ENCODE assay signal across 1 cellular context in genomic region chr6:42929928-42930360, GRCh38.
TF ChIP-seq lines count a peak whose summit lies in the region.

No MANE protein-coding gene starts in this region.

TF ChIP-seq in GM12878, 131 proteins besides CTCF, POLR2A, EP300 and RAD21 (continued from another document and continues in another):
- TF ChIP-seq CEBPZ (IDR thresholded peaks at IDR 0.05; ENCODE audit: low read depth, low read length): no peak
- TF ChIP-seq MEF2B (IDR thresholded peaks at IDR 0.05; ENCODE audit: partially characterized antibody, poor library complexity, severe bottlenecking): peak; percentile 77
- TF ChIP-seq, protein P1, sequence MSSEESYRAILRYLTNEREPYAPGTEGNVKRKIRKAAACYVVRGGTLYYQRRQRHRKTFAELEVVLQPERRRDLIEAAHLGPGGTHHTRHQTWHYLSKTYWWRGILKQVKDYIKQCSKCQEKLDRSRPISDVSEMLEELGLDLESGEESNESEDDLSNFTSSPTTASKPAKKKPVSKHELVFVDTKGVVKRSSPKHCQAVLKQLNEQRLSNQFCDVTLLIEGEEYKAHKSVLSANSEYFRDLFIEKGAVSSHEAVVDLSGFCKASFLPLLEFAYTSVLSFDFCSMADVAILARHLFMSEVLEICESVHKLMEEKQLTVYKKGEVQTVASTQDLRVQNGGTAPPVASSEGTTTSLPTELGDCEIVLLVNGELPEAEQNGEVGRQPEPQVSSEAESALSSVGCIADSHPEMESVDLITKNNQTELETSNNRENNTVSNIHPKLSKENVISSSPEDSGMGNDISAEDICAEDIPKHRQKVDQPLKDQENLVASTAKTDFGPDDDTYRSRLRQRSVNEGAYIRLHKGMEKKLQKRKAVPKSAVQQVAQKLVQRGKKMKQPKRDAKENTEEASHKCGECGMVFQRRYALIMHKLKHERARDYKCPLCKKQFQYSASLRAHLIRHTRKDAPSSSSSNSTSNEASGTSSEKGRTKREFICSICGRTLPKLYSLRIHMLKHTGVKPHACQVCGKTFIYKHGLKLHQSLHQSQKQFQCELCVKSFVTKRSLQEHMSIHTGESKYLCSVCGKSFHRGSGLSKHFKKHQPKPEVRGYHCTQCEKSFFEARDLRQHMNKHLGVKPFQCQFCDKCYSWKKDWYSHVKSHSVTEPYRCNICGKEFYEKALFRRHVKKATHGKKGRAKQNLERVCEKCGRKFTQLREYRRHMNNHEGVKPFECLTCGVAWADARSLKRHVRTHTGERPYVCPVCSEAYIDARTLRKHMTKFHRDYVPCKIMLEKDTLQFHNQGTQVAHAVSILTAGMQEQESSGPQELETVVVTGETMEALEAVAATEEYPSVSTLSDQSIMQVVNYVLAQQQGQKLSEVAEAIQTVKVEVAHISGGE (CRISPR knock-in tag; IDR thresholded peaks at IDR 0.05): no peak
- no peak for TF ChIP-seq ZNF207 (IDR thresholded peaks at IDR 0.05; ENCODE audit: borderline replicate concordance)
- peak; percentile 60; the same call in 1 of the 2 replicates for TF ChIP-seq TCF7 (IDR thresholded peaks at IDR 0.05; ENCODE audit: borderline replicate concordance)
- no peak for TF ChIP-seq SMC3 (IDR thresholded peaks at IDR 0.05; ENCODE audit: borderline replicate concordance, low read length)
- TF ChIP-seq SIX5 (IDR thresholded peaks at IDR 0.05; ENCODE audit: low read depth, low read length, severe bottlenecking): no peak
- peak; percentile 62; the same call in 1 of the 2 replicates for TF ChIP-seq ZNF217 (IDR thresholded peaks at IDR 0.05)
- no peak for TF ChIP-seq CEBPB (IDR thresholded peaks at IDR 0.05; ENCODE audit: borderline replicate concordance in 1 of 2, low read depth in 2 of 2, low read length in 2 of 2)
- TF ChIP-seq BMI1 (IDR thresholded peaks at IDR 0.05; ENCODE audit: borderline replicate concordance): peak; percentile 73; the same call in 1 of the 2 replicates
- TF ChIP-seq, protein P2, sequence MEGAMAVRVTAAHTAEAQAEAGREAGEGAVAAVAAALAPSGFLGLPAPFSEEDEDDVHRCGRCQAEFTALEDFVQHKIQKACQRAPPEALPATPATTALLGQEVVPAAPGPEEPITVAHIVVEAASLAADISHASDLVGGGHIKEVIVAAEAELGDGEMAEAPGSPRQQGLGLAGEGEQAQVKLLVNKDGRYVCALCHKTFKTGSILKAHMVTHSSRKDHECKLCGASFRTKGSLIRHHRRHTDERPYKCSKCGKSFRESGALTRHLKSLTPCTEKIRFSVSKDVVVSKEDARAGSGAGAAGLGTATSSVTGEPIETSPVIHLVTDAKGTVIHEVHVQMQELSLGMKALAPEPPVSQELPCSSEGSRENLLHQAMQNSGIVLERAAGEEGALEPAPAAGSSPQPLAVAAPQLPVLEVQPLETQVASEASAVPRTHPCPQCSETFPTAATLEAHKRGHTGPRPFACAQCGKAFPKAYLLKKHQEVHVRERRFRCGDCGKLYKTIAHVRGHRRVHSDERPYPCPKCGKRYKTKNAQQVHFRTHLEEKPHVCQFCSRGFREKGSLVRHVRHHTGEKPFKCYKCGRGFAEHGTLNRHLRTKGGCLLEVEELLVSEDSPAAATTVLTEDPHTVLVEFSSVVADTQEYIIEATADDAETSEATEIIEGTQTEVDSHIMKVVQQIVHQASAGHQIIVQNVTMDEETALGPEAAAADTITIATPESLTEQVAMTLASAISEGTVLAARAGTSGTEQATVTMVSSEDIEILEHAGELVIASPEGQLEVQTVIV (IDR thresholded peaks at IDR 0.05; ENCODE audit: borderline replicate concordance, partially characterized antibody): no peak
- no peak for TF ChIP-seq ZNF274 (IDR thresholded peaks at IDR 0.05; ENCODE audit: insufficient read depth, insufficient read length)
- TF ChIP-seq EGR1 (IDR thresholded peaks at IDR 0.05; ENCODE audit: borderline replicate concordance in 1 of 2, low read depth in 2 of 2, low read length in 2 of 2): peak in 1 of 2 experiments; percentile 81; a peak in 1 of 3 replicates
- TF ChIP-seq CBX5 (IDR thresholded peaks at IDR 0.05; ENCODE audit: low read depth): peak; percentile 51; the same call in 1 of the 2 replicates
- TF ChIP-seq LARP7 (IDR thresholded peaks at IDR 0.05): no peak
- TF ChIP-seq NR2C2 (IDR thresholded peaks at IDR 0.05; ENCODE audit: borderline replicate concordance, control insufficient read depth, insufficient read length, low read depth): no peak
- peak; percentile 91 for TF ChIP-seq MTA2 (IDR thresholded peaks at IDR 0.05; ENCODE audit: low read depth)
- TF ChIP-seq, protein P3, sequence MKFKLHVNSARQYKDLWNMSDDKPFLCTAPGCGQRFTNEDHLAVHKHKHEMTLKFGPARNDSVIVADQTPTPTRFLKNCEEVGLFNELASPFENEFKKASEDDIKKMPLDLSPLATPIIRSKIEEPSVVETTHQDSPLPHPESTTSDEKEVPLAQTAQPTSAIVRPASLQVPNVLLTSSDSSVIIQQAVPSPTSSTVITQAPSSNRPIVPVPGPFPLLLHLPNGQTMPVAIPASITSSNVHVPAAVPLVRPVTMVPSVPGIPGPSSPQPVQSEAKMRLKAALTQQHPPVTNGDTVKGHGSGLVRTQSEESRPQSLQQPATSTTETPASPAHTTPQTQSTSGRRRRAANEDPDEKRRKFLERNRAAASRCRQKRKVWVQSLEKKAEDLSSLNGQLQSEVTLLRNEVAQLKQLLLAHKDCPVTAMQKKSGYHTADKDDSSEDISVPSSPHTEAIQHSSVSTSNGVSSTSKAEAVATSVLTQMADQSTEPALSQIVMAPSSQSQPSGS (IDR thresholded peaks at IDR 0.05; ENCODE audit: low read length): peak; percentile 88; the same call in 1 of the 2 replicates
- TF ChIP-seq BCL11A (IDR thresholded peaks at IDR 0.05; ENCODE audit: low read depth, low read length): peak; percentile 98
- peak; percentile 82; the same call in 1 of the 2 replicates for TF ChIP-seq MTA3 (IDR thresholded peaks at IDR 0.05; ENCODE audit: borderline replicate concordance, low read length)
- peak; percentile 97 for TF ChIP-seq IKZF1 (conservative IDR thresholded peaks at IDR 0.05)
- peak; percentile 52; the same call in 1 of the 2 replicates for TF ChIP-seq TCF3 (IDR thresholded peaks at IDR 0.05; ENCODE audit: borderline replicate concordance, insufficient read depth, low read depth, low read length)
- TF ChIP-seq CBFB (IDR thresholded peaks at IDR 0.05; ENCODE audit: low read depth): 0 out of 2 replicates have a peak, but pooled peaks have one; percentile 47
- no peak for TF ChIP-seq RB1 (IDR thresholded peaks at IDR 0.05; ENCODE audit: borderline replicate concordance)
- TF ChIP-seq HDGF (IDR thresholded peaks at IDR 0.05): 0 out of 2 replicates have a peak, but pooled peaks have one; percentile 50
- TF ChIP-seq MYC (IDR thresholded peaks at IDR 0.05; ENCODE audit: insufficient read depth, insufficient read length, insufficient replicate concordance, low read length, severe bottlenecking): no peak
- TF ChIP-seq CHD2 (IDR thresholded peaks at IDR 0.05; ENCODE audit: borderline replicate concordance, low read depth, low read length): 0 out of 2 replicates have a peak, but pooled peaks have one; percentile 30
- TF ChIP-seq, protein P4, sequence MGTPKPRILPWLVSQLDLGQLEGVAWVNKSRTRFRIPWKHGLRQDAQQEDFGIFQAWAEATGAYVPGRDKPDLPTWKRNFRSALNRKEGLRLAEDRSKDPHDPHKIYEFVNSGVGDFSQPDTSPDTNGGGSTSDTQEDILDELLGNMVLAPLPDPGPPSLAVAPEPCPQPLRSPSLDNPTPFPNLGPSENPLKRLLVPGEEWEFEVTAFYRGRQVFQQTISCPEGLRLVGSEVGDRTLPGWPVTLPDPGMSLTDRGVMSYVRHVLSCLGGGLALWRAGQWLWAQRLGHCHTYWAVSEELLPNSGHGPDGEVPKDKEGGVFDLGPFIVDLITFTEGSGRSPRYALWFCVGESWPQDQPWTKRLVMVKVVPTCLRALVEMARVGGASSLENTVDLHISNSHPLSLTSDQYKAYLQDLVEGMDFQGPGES (IDR thresholded peaks at IDR 0.05): no peak; the same call in 1 of the 2 replicates
- TF ChIP-seq, protein P5, sequence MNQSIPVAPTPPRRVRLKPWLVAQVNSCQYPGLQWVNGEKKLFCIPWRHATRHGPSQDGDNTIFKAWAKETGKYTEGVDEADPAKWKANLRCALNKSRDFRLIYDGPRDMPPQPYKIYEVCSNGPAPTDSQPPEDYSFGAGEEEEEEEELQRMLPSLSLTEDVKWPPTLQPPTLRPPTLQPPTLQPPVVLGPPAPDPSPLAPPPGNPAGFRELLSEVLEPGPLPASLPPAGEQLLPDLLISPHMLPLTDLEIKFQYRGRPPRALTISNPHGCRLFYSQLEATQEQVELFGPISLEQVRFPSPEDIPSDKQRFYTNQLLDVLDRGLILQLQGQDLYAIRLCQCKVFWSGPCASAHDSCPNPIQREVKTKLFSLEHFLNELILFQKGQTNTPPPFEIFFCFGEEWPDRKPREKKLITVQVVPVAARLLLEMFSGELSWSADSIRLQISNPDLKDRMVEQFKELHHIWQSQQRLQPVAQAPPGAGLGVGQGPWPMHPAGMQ (IDR thresholded peaks at IDR 0.05; ENCODE audit: borderline replicate concordance): no peak
- peak; percentile 97 for TF ChIP-seq RUNX3 (IDR thresholded peaks at IDR 0.05; ENCODE audit: low read length)
- no peak for TF ChIP-seq WRNIP1 (IDR thresholded peaks at IDR 0.05; ENCODE audit: borderline replicate concordance, low read depth, low read length)
- TF ChIP-seq SUZ12 (IDR thresholded peaks at IDR 0.05; ENCODE audit: unreplicated experiment): no peak
- no peak; the same call in 1 of the 2 replicates for TF ChIP-seq TARDBP (IDR thresholded peaks at IDR 0.05; ENCODE audit: borderline replicate concordance)
- TF ChIP-seq TAF1 (IDR thresholded peaks at IDR 0.05; ENCODE audit: borderline replicate concordance, low read depth, low read length): peak; percentile 12; the same call in 1 of the 2 replicates
- TF ChIP-seq SKIL (IDR thresholded peaks at IDR 0.05; ENCODE audit: low read depth, poor library complexity, severe bottlenecking): peak; percentile 95
- TF ChIP-seq ZZZ3 (IDR thresholded peaks at IDR 0.05; ENCODE audit: control insufficient read depth, insufficient read length, low read depth): no peak
- no peak for TF ChIP-seq SUPT20H (IDR thresholded peaks at IDR 0.05; ENCODE audit: borderline replicate concordance, control insufficient read depth, low read depth, low read length)
- TF ChIP-seq KDM1A (IDR thresholded peaks at IDR 0.05; ENCODE audit: borderline replicate concordance): no peak
- TF ChIP-seq, protein P6, sequence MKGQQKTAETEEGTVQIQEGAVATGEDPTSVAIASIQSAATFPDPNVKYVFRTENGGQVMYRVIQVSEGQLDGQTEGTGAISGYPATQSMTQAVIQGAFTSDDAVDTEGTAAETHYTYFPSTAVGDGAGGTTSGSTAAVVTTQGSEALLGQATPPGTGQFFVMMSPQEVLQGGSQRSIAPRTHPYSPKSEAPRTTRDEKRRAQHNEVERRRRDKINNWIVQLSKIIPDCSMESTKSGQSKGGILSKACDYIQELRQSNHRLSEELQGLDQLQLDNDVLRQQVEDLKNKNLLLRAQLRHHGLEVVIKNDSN (IDR thresholded peaks at IDR 0.05; ENCODE audit: borderline replicate concordance, extremely low read length, insufficient read depth, low read depth, low read length): no peak
- no peak; the same call in 1 of the 2 replicates for TF ChIP-seq SIN3A (IDR thresholded peaks at IDR 0.05; ENCODE audit: low read depth, low read length)
